11 cellular contexts compared by ENCODE assay signal in the genomic region with DNA sequence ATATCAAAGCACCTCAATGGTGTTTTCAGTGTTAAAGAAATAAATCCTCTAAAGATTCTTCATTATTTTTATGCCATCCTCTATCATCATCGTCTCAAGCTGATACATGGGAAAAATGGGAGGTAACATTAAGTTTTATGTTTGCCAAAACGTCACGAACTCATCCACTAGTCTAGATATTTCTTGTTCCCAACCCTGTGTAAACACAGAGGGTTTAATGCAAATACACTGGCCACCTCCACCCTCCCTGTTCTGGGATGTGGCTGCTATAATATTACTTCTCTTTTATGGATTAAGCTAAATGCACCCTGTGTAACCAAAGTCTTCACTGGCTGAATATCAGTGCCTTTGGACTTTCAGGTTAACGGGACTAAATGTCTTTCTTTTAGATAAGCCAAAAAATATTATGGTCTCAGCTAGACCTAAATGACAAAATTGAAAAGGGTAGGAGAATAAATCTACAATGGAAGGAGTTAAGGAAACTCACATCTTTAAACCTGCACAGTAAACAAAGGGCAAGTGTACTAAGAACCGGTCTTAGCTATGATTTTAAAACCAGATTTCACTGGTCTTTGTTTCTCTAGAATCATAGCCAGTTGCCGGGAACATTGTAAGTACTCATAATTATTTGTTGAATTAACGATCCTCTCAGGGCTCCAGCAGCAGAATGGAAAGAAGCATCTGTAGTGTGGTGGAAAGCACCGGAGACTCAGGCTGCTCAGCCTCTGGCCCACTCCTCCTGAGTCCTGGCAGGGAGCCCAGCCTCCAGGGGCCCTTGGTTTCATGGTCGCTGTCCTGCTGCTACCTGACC.
DNase-seq lines count a peak whose midpoint lies in the region; FAIRE-seq and TF ChIP-seq lines count a peak whose summit lies in the region.
"Had no signal": no experiment of that assay in that cellular context is flagged by ENCODE, and none has a peak within 500 bp of the region (broad histone marks: within the 10 kb centered on the region; RNA-seq: fewer than 3 reads in every experiment).

No MANE protein-coding gene starts in this region.

- H3K27me3 ChIP-seq in hepatocyte (no peaks in the 10 kb centered on the region), stomach smooth muscle (ENCODE audit: control insufficient read depth in 1 of 2, insufficient read depth in 2 of 2, low read length in 2 of 2) (no peaks in the 10 kb centered on the region), GM23248 (replicated peaks; ENCODE audit: insufficient read depth) (no peaks in the 10 kb centered on the region)

- H3K9me3 ChIP-seq in hepatocyte (ENCODE audit: low read depth) (no peaks in the 10 kb centered on the region), stomach smooth muscle (ENCODE audit: control insufficient read depth in 2 of 2, low read length in 2 of 2) (no peaks in the 10 kb centered on the region), GM23248 (ENCODE audit: low read depth) (no peaks in the 10 kb centered on the region)

- no peaks in the 10 kb centered on the region for H3K9me3 Mint-ChIP-seq in activated T-helper 1 cell treated with anti-CD3 and anti-CD28 coated beads, Interleukin-12 subunit alpha, Interleukin-12 subunit beta, Interleukin-2, Interleukin-4 antibody, amounts not matched to agents 30 ng/mL and 10 ng/mL and 1 ng/mL, durations not matched to agents 14 hours and 24 hours and 36 hours

- peaks cover 12% of the 10 kb centered on the region for H3K27me3 Mint-ChIP-seq in activated T-helper 1 cell treated with anti-CD3 and anti-CD28 coated beads, Interleukin-12 subunit alpha, Interleukin-12 subunit beta, Interleukin-2, Interleukin-4 antibody, amounts not matched to agents 30 ng/mL and 10 ng/mL and 1 ng/mL, durations not matched to agents 14 hours and 24 hours and 36 hours (ENCODE audit: insufficient read depth)

- POLR2A ChIA-PET in GM10248 (lab: Yijun Ruan, JAX): no interaction called here

- H3K4me2 ChIP-seq in hepatocyte: peak overlapping the region; percentile 65
- H3K4me2 ChIP-seq in GM23248 (ENCODE audit: unreplicated experiment): no peak overlapping the region

- intact Hi-C loops in activated T-helper 1 cell treated with anti-CD3 and anti-CD28 coated beads, Interleukin-12 subunit alpha, Interleukin-12 subunit beta, Interleukin-2, Interleukin-4 antibody, amounts not matched to agents 30 ng/mL and 10 ng/mL and 1 ng/mL, durations not matched to agents 14 hours and 24 hours and 36 hours (cut with micrococcal nuclease): no loop called here

- CTCF ChIA-PET in GM10248 (lab: Yijun Ruan, JAX): interaction anchor here (2.1 to 3.3 kb wide), 2 partner anchors 13 to 41 kb away, joined by 9 to 14 read pairs; no protein-coding TSS in a partner anchor

- no peaks in the 10 kb centered on the region for H3K36me3 Mint-ChIP-seq in activated T-helper 1 cell treated with anti-CD3 and anti-CD28 coated beads, Interleukin-12 subunit alpha, Interleukin-12 subunit beta, Interleukin-2, Interleukin-4 antibody, amounts not matched to agents 30 ng/mL and 10 ng/mL and 1 ng/mL, durations not matched to agents 14 hours and 24 hours and 36 hours (ENCODE audit: low read depth)

- no peak overlapping the region for H3K4me3 Mint-ChIP-seq in activated T-helper 1 cell treated with anti-CD3 and anti-CD28 coated beads, Interleukin-12 subunit alpha, Interleukin-12 subunit beta, Interleukin-2, Interleukin-4 antibody, amounts not matched to agents 30 ng/mL and 10 ng/mL and 1 ng/mL, durations not matched to agents 14 hours and 24 hours and 36 hours

- H3K36me3 ChIP-seq in hepatocyte (replicated peaks; ENCODE audit: insufficient read depth, low read depth) (no peaks in the 10 kb centered on the region), stomach smooth muscle (ENCODE audit: control insufficient read depth in 2 of 2, insufficient read depth in 2 of 2, low read length in 2 of 2) (no peaks in the 10 kb centered on the region), GM23248 (ENCODE audit: low read depth) (no peaks in the 10 kb centered on the region)

- H3K9me2 ChIP-seq in hepatocyte (replicated peaks; ENCODE audit: insufficient read depth): no peaks in the 10 kb centered on the region
- H3K9me2 ChIP-seq in GM23248 (ENCODE audit: insufficient read depth): no peaks in the 10 kb centered on the region

- H2AFZ ChIP-seq in hepatocyte (no peak overlapping the region), GM23248 (no peak overlapping the region)

- H3K4me3 ChIP-seq in hepatocyte (no peak overlapping the region), stomach smooth muscle (ENCODE audit: low read length in 2 of 2) (no peak overlapping the region), GM23248 (no peak overlapping the region)

- in situ Hi-C loops in GM23248 (cut with MboI): no loop called here

- no peak overlapping the region for H3K27ac Mint-ChIP-seq in activated T-helper 1 cell treated with anti-CD3 and anti-CD28 coated beads, Interleukin-12 subunit alpha, Interleukin-12 subunit beta, Interleukin-2, Interleukin-4 antibody, amounts not matched to agents 30 ng/mL and 10 ng/mL and 1 ng/mL, durations not matched to agents 14 hours and 24 hours and 36 hours

- no peak for FAIRE-seq in RCC 7860 (lab: Jason Lieb, UNC)

- H3K4me1 Mint-ChIP-seq in activated T-helper 1 cell treated with anti-CD3 and anti-CD28 coated beads, Interleukin-12 subunit alpha, Interleukin-12 subunit beta, Interleukin-2, Interleukin-4 antibody, amounts not matched to agents 30 ng/mL and 10 ng/mL and 1 ng/mL, durations not matched to agents 14 hours and 24 hours and 36 hours (ENCODE audit: low read depth): no peaks in the 10 kb centered on the region

- H3F3A ChIP-seq in GM23248 (ENCODE audit: insufficient read depth): peaks cover 6% of the 10 kb centered on the region; the same call in 1 of the 2 replicates

- DNase-seq in NCI-H1417 (lab: John Stamatoyannopoulos, UW): peak; percentile 62 to 95 (median 84)
- peak; percentile 84 for DNase-seq in NCI-H748 treated with DMSO at 0.1 percent for 48 hours (lab: John Stamatoyannopoulos, UW)
- DNase-seq in hepatocyte (ENCODE audit: low spot score): peak; percentile 47
- no peak for DNase-seq in activated T-helper 1 cell treated with anti-CD3 and anti-CD28 coated beads, Interleukin-12 subunit alpha, Interleukin-12 subunit beta, Interleukin-2, Interleukin-4 antibody, amounts not matched to agents 30 ng/mL and 10 ng/mL and 1 ng/mL, durations not matched to agents 14 hours and 24 hours and 36 hours (ENCODE audit: low spot score)
- no peak for DNase-seq in GM23248
- no peak for DNase-seq in RCC 7860 (ENCODE audit: low spot score)
- no peak for DNase-seq in GM10248 (ENCODE audit: extremely low spot score)
- DNase-seq: activated CD8-positive, alpha-beta memory T cell treated with anti-CD3 and anti-CD28 coated beads for 24 hours; NCI-H1694; SW 1271 had no signal

- TF ChIP-seq CTCF in hepatocyte (IDR thresholded peaks at IDR 0.05; ENCODE audit: poor library complexity): no peak
- no peak for TF ChIP-seq CTCF in GM10248 (IDR thresholded peaks at IDR 0.05; ENCODE audit: control extremely low read depth, extremely low read depth, low read depth, missing control alignments)

- no peaks in the 10 kb centered on the region for H3K79me2 ChIP-seq in hepatocyte
- no peaks in the 10 kb centered on the region for H3K79me2 ChIP-seq in GM23248 (ENCODE audit: insufficient read depth)

- H3K9ac ChIP-seq in stomach smooth muscle (ENCODE audit: low read length in 2 of 2): no peak overlapping the region
- no peak overlapping the region for H3K9ac ChIP-seq in GM23248

- H4K20me1 ChIP-seq in hepatocyte (ENCODE audit: insufficient read depth, poor library complexity, severe bottlenecking): no peaks in the 10 kb centered on the region
- no peaks in the 10 kb centered on the region for H4K20me1 ChIP-seq in GM23248 (ENCODE audit: insufficient read depth)

- H3K27ac ChIP-seq in hepatocyte: peak overlapping the region; percentile 91
- H3K27ac ChIP-seq in stomach smooth muscle (ENCODE audit: low read length): peak overlapping the region; percentile 46
- no peak overlapping the region for H3K27ac ChIP-seq in GM23248

- H3K4me1 ChIP-seq in hepatocyte (ENCODE audit: insufficient read depth) (peaks cover 31% of the 10 kb centered on the region), stomach smooth muscle (ENCODE audit: control insufficient read depth, insufficient read depth, low read length) (peaks cover 18% of the 10 kb centered on the region), GM23248 (ENCODE audit: insufficient read depth) (0 out of 2 replicates have a peak, but pooled peaks cover 3% of the 10 kb centered on the region)

- 39% methylated on average over 9 of the region's 9 CpGs for WGBS in hepatocyte (ENCODE audit: low lambda C conversion rate, missing lambda C conversion rate)
- WGBS in GM23248 (ENCODE audit: low coverage in 1 of 2, low lambda C conversion rate in 2 of 2, missing lambda C conversion rate in 2 of 2), 2 experiments: 46 to 48% methylated on average over 9 of the region's 9 CpGs

Comparison
In these comparisons a context has a peak if more than half of its experiments do, and no peak if none do; other contexts are left out.
1. DNase-seq: peak in NCI-H1417 (3 of 3), NCI-H748 treated with DMSO at 0.1 percent for 48 hours (single experiment) and hepatocyte (single experiment); none in activated T-helper 1 cell treated with anti-CD3 and anti-CD28 coated beads, Interleukin-12 subunit alpha, Interleukin-12 subunit beta, Interleukin-2, Interleukin-4 antibody, amounts not matched to agents 30 ng/mL and 10 ng/mL and 1 ng/mL, durations not matched to agents 14 hours and 24 hours and 36 hours (single experiment), GM23248 (single experiment), RCC 7860 (single experiment) and GM10248 (single experiment).